In genomic region chr5:134003064-134003956, GRCh38 we compare ENCODE assay signal across 1 cellular context.
TF ChIP-seq lines count a peak whose summit lies in the region.

No MANE protein-coding gene starts in this region.

TF ChIP-seq in HCT116, 20 proteins besides CTCF, POLR2A, EP300 and RAD21:
- TF ChIP-seq REST (IDR thresholded peaks at IDR 0.05; ENCODE audit: low read depth) (no peak), SIN3A (IDR thresholded peaks at IDR 0.05; ENCODE audit: low read depth) (no peak), ZNF274 (IDR thresholded peaks at IDR 0.05; ENCODE audit: low read depth, low read length) (no peak), ELF1 (IDR thresholded peaks at IDR 0.05; ENCODE audit: borderline replicate concordance, low read depth) (no peak), ZFX (IDR thresholded peaks at IDR 0.05) (no peak)
